15 cellular contexts compared by ENCODE assay signal in genomic region chr10:75974080-75974479, GRCh38.
DNase-seq lines count a peak whose midpoint lies in the region; ATAC-seq and TF ChIP-seq lines count a peak whose summit lies in the region.
"Had no signal": no experiment of that assay in that cellular context is flagged by ENCODE, and none has a peak within 500 bp of the region (broad histone marks: within the 10 kb centered on the region; RNA-seq: fewer than 3 reads in every experiment).

No MANE protein-coding gene starts in this region.

- in situ Hi-C loops in mammary epithelial cell (cut with MboI; ENCODE audit: low sequenced_read_pairs in 2 of 2), result no loop called here

- H4K20me1 ChIP-seq in mammary epithelial cell (ENCODE audit: insufficient read depth, low read length), result no peaks in the 10 kb centered on the region
- H4K20me1 ChIP-seq: BLaER1 treated with 17β-estradiol and CSF1 and Interleukin-3, amounts not matched to agents 10 nM and 100 nM had no signal

- H2AFZ ChIP-seq in mammary epithelial cell (ENCODE audit: low read depth, low read length), result no peak overlapping the region

- DNase-seq in A172 (ENCODE audit: low spot score), result peak; percentile 17
- DNase-seq in M059J (ENCODE audit: low read depth), result peak; percentile 55
- DNase-seq in mammary epithelial cell, result peak; percentile 65
- peak; percentile 60 for DNase-seq in islet precursor cell
- no peak for DNase-seq in WERI-Rb-1
- no peak for DNase-seq in body of pancreas
- DNase-seq: 8988T; ACHN; CD4-positive, CD25-positive, alpha-beta regulatory T cell; DMS53 had no signal

- no peaks in the 10 kb centered on the region for H3K4me1 ChIP-seq in mammary epithelial cell (ENCODE audit: insufficient read depth, low read length)
- H3K4me1 ChIP-seq in body of pancreas, result no peaks in the 10 kb centered on the region

- no peaks in the 10 kb centered on the region for H3K36me3 Mint-ChIP-seq in stimulated activated memory B cell treated with anti-CD40 and anti-IgM and Interleukin-4, amounts not matched to agents 10 μg/mL and 1 μg/mL and 100 μg/mL, for 72 hours
- H3K36me3 Mint-ChIP-seq: CD4-positive, CD25-positive, alpha-beta regulatory T cell had no signal

- no peaks in the 10 kb centered on the region for H3K36me3 ChIP-seq in mammary epithelial cell (ENCODE audit: insufficient read depth, low read length)
- H3K36me3 ChIP-seq in WERI-Rb-1, result no peaks in the 10 kb centered on the region
- H3K36me3 ChIP-seq in body of pancreas (replicated peaks in 1 of 2; ENCODE audit: insufficient read depth in 1 of 2, low read depth in 2 of 2), result no peaks in the 10 kb centered on the region
- H3K36me3 ChIP-seq: BLaER1 treated with 17β-estradiol and CSF1 and Interleukin-3, amounts not matched to agents 10 nM and 100 nM had no signal

- no peaks in the 10 kb centered on the region for H3K79me2 ChIP-seq in mammary epithelial cell (ENCODE audit: insufficient read depth, low read length)

- no TSS peak for BruUV-seq in mammary epithelial cell (replicated peaks; lab: Mats Ljungman, UMichigan)

- dilution Hi-C loops in mammary epithelial cell (cut with HindIII; ENCODE audit: low sequenced_read_pairs), result no loop called here

- H3K4me3 ChIP-seq in mammary epithelial cell (replicated peaks in 1 of 3; ENCODE audit: insufficient read depth in 1 of 3, low read depth in 2 of 3, low read length in 3 of 3) (no peak overlapping the region), WERI-Rb-1 (ENCODE audit: low read depth, low read length) (no peak overlapping the region), body of pancreas (no peak overlapping the region)
- H3K4me3 ChIP-seq: BLaER1 treated with 17β-estradiol and CSF1 and Interleukin-3, amounts not matched to agents 10 nM and 100 nM had no signal

- intact Hi-C loops in mammary epithelial cell (cut with micrococcal nuclease), result no loop called here
- intact Hi-C loops in body of pancreas (cut with DNase I), result no loop called here

- H3K27ac ChIP-seq in mammary epithelial cell (ENCODE audit: insufficient read depth, low read depth, low read length) (no peak overlapping the region), WERI-Rb-1 (no peak overlapping the region), body of pancreas (no peak overlapping the region)
- H3K27ac ChIP-seq: BLaER1 treated with 17β-estradiol and CSF1 and Interleukin-3, amounts not matched to agents 10 nM and 100 nM had no signal

- H3K9me3 Mint-ChIP-seq in stimulated activated memory B cell treated with anti-CD40 and anti-IgM and Interleukin-4, amounts not matched to agents 10 μg/mL and 1 μg/mL and 100 μg/mL, for 72 hours, result no peaks in the 10 kb centered on the region

- H3K9ac ChIP-seq in mammary epithelial cell (ENCODE audit: insufficient read depth, low read length), result no peak overlapping the region
- H3K9ac ChIP-seq: BLaER1 treated with 17β-estradiol and CSF1 and Interleukin-3, amounts not matched to agents 10 nM and 100 nM had no signal

- H3K27me3 ChIP-seq in mammary epithelial cell (ENCODE audit: insufficient read depth, low read length) (no peaks in the 10 kb centered on the region), WERI-Rb-1 (ENCODE audit: insufficient read depth, low read depth, severe bottlenecking) (no peaks in the 10 kb centered on the region), body of pancreas (no peaks in the 10 kb centered on the region)
- H3K27me3 ChIP-seq: BLaER1 treated with 17β-estradiol and CSF1 and Interleukin-3, amounts not matched to agents 10 nM and 100 nM had no signal

- no peak overlapping the region for H3K27ac Mint-ChIP-seq in stimulated activated memory B cell treated with anti-CD40 and anti-IgM and Interleukin-4, amounts not matched to agents 10 μg/mL and 1 μg/mL and 100 μg/mL, for 72 hours

- no peak overlapping the region for H3K4me2 ChIP-seq in mammary epithelial cell (ENCODE audit: insufficient read depth, low read depth, low read length)
- H3K4me2 ChIP-seq: BLaER1 treated with 17β-estradiol and CSF1 and Interleukin-3, amounts not matched to agents 10 nM and 100 nM had no signal

- CTCF ChIA-PET in mammary epithelial cell (lab: Charles Lee; ENCODE audit: low non-redundant PET), result no interaction called here

- H3K9me3 ChIP-seq in mammary epithelial cell (replicated peaks; ENCODE audit: insufficient read depth, low read length) (no peaks in the 10 kb centered on the region), WERI-Rb-1 (ENCODE audit: severe bottlenecking) (no peaks in the 10 kb centered on the region), body of pancreas (no peaks in the 10 kb centered on the region)
- H3K9me3 ChIP-seq: BLaER1 treated with 17β-estradiol and CSF1 and Interleukin-3, amounts not matched to agents 10 nM and 100 nM had no signal

- TF ChIP-seq POLR2A in body of pancreas (IDR thresholded peaks at IDR 0.05), result no peak

- no peak overlapping the region for H3K4me3 Mint-ChIP-seq in stimulated activated memory B cell treated with anti-CD40 and anti-IgM and Interleukin-4, amounts not matched to agents 10 μg/mL and 1 μg/mL and 100 μg/mL, for 72 hours
- H3K4me3 Mint-ChIP-seq: CD4-positive, CD25-positive, alpha-beta regulatory T cell had no signal

- H3K27me3 Mint-ChIP-seq in stimulated activated memory B cell treated with anti-CD40 and anti-IgM and Interleukin-4, amounts not matched to agents 10 μg/mL and 1 μg/mL and 100 μg/mL, for 72 hours, result no peaks in the 10 kb centered on the region

- no peaks in the 10 kb centered on the region for H3K4me1 Mint-ChIP-seq in stimulated activated memory B cell treated with anti-CD40 and anti-IgM and Interleukin-4, amounts not matched to agents 10 μg/mL and 1 μg/mL and 100 μg/mL, for 72 hours
- H3K4me1 Mint-ChIP-seq: CD4-positive, CD25-positive, alpha-beta regulatory T cell had no signal

- no peak for TF ChIP-seq CTCF in mammary epithelial cell (conservative IDR thresholded peaks at IDR 0.05 in 1 of 2, IDR thresholded peaks at IDR 0.05 in 1 of 2; ENCODE audit: extremely low read depth in 1 of 2, insufficient read depth in 1 of 2, low read depth in 1 of 2, low read length in 2 of 2)
- no peak for TF ChIP-seq CTCF in WERI-Rb-1 (IDR thresholded peaks at IDR 0.05; ENCODE audit: low read depth, low read length)
- no peak for TF ChIP-seq CTCF in body of pancreas (IDR thresholded peaks at IDR 0.05)

- ATAC-seq in body of pancreas (no peak), HG03571 (IDR thresholded peaks at IDR 0.05; ENCODE audit: unreplicated experiment) (no peak)
- no peak for ATAC-seq in stimulated activated memory B cell treated with anti-CD40 and anti-IgM and Interleukin-4, amounts not matched to agents 10 μg/mL and 1 μg/mL and 100 μg/mL, for 72 hours
- ATAC-seq: HCT116, HepG2 had no signal

Comparison
In these comparisons a context has a peak if more than half of its experiments do, and no peak if none do; other contexts are left out.
1. DNase-seq: peak in A172 (single experiment), M059J (single experiment), mammary epithelial cell (single experiment) and islet precursor cell (single experiment); none in WERI-Rb-1 (single experiment) and body of pancreas (0 of 4).